23 cellular contexts compared by ENCODE assay signal in the genomic region with DNA sequence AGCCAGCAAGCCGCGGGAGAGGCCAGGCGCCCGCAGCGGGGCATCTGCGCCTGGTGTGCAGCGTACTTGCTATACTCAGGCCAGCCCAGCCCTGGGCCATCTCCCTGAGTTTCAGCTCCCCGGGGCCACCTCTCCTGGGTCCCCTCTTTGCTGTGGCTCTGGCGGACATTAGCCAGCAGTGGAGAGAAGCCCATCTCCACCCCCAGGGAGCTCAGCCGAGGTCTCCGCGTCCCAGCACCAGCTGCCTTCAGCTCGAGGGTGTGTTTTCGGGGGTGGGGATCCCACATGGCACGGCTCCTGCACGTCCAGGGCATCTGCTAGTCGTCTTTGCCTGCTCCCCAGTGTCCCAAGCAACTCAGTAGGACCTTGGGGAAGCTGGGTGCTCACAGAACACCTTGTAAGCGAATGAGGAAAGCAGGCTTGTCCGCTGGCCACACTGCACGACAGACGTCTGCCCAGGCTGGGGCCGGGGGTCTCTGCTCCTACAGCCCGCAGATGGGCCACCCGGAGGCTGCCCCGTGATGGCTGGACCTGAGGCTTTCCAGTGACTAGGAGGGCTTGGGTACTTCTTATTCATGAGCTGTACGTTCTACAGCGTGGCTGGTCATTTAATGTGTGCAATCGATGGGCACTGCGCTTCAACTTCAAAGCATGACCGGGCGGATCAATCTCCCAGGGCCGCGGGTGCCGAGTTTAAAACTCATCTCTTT.
DNase-seq lines count a peak whose midpoint lies in the region; ATAC-seq, FAIRE-seq and TF ChIP-seq lines count a peak whose summit lies in the region.
"Had no signal": no experiment of that assay in that cellular context is flagged by ENCODE, and none has a peak within 500 bp of the region (broad histone marks: within the 10 kb centered on the region; RNA-seq: fewer than 3 reads in every experiment).

No MANE protein-coding gene starts in this region.

- TF ChIP-seq POLR2A in K562 (conservative IDR thresholded peaks at IDR 0.05) (no peak), H1 (IDR thresholded peaks at IDR 0.05; ENCODE audit: control extremely low read depth in 1 of 2, low read depth in 2 of 2, low read length in 2 of 2) (no peak)

- intact Hi-C loops in K562 (cut with micrococcal nuclease), result no loop called here

- H2BK120ac ChIP-seq in H1 (replicated peaks; ENCODE audit: low read depth, low read length) (peak overlapping the region; percentile 92), neuronal stem cell (ENCODE audit: low read depth, low read length) (no peak overlapping the region)

- TF ChIP-seq CTCF in K562 (IDR thresholded peaks at IDR 0.05 in 2 of 3, conservative IDR thresholded peaks at IDR 0.05 in 1 of 3; ENCODE audit: insufficient read depth in 2 of 3, low read depth in 1 of 3, low read length in 3 of 3) (no peak), H1 (IDR thresholded peaks at IDR 0.05; ENCODE audit: control extremely low read depth in 1 of 3, insufficient read depth in 1 of 3, low read depth in 1 of 3, low read length in 3 of 3) (no peak), BE2C (IDR thresholded peaks at IDR 0.05; ENCODE audit: low read depth, low read length) (no peak)

- H3K23me2 ChIP-seq in H1 (ENCODE audit: low read depth, low read length), result peaks cover 9% of the 10 kb centered on the region; the same call in 1 of the 2 replicates

- peaks cover 10% of the 10 kb centered on the region for H4K20me1 ChIP-seq in K562 (replicated peaks; ENCODE audit: control insufficient read depth, insufficient read depth, low read length)
- peaks cover 0 to 7% of the 10 kb centered on the region in 2 experiments for H4K20me1 ChIP-seq in H1 (replicated peaks in 1 of 2; ENCODE audit: control insufficient read depth in 1 of 2, insufficient read depth in 2 of 2, low read length in 2 of 2)
- H4K20me1 ChIP-seq: BLaER1 had no signal

- no peaks in the 10 kb centered on the region for H3K9me3 ChIP-seq in K562 (replicated peaks; ENCODE audit: control insufficient read depth, insufficient read depth, low read depth, low read length)
- H3K9me3 ChIP-seq in H1 (ENCODE audit: insufficient read depth in 2 of 2, low read depth in 1 of 2, low read length in 1 of 2), result no peaks in the 10 kb centered on the region; a peak in 1 of 4 replicates
- H3K9me3 ChIP-seq in neuronal stem cell (replicated peaks in 1 of 2; ENCODE audit: control insufficient read depth in 2 of 2, insufficient read depth in 1 of 2, low read depth in 1 of 2, low read length in 2 of 2), result peaks cover 0 to 6% of the 10 kb centered on the region in 2 donors
- no peaks in the 10 kb centered on the region for H3K9me3 ChIP-seq in BE2C
- H3K9me3 ChIP-seq: A549, BLaER1, Caco-2 had no signal

- BruUV-seq in K562 (replicated peaks; lab: Mats Ljungman, UMichigan), result no TSS peak

- H3K27ac ChIP-seq in K562 (ENCODE audit: extremely low read depth, low read depth, low read length) (no peak overlapping the region), H1 (ENCODE audit: low read depth, low read length) (no peak overlapping the region), neuronal stem cell (replicated peaks; ENCODE audit: low read length) (no peak overlapping the region)
- H3K27ac ChIP-seq: 22Rv1, A549, BLaER1 had no signal

- no peak for ATAC-seq in activated naive CD4-positive, alpha-beta T cell treated with anti-CD3 and anti-CD28 coated beads, Interleukin-2, amount 50 U/mL, for 72 hours
- peak; percentile 17; the same call in 2 of the 3 replicates for ATAC-seq in K562
- ATAC-seq in HG02938 (IDR thresholded peaks at IDR 0.05; ENCODE audit: unreplicated experiment), result no peak
- ATAC-seq: CD8-positive, alpha-beta T cell had no signal

- POLR2A ChIA-PET in K562 (lab: Yijun Ruan, JAX) (interaction anchor here (0.7 kb wide), 1 partner anchor 21 kb away, joined by 3 read pairs; no protein-coding TSS in a partner anchor), H1 (lab: Charles Lee; ENCODE audit: partially characterized antibody) (no interaction called here)

- H3K36me3 Mint-ChIP-seq in activated naive CD4-positive, alpha-beta T cell treated with anti-CD3 and anti-CD28 coated beads, Interleukin-2, amount 50 U/mL, for 72 hours, result no peaks in the 10 kb centered on the region
- H3K36me3 Mint-ChIP-seq: CD8-positive, alpha-beta T cell had no signal

- H3K18ac ChIP-seq in H1 (ENCODE audit: extremely low read depth, low read length), result peak overlapping the region; percentile 83
- H3K18ac ChIP-seq in neuronal stem cell (ENCODE audit: low read length), result peak overlapping the region; percentile 84

- H3K9me3 Mint-ChIP-seq in activated naive CD4-positive, alpha-beta T cell treated with anti-CD3 and anti-CD28 coated beads, Interleukin-2, amount 50 U/mL, for 72 hours, result no peaks in the 10 kb centered on the region
- H3K9me3 Mint-ChIP-seq: CD4-positive, alpha-beta T cell; CD8-positive, alpha-beta T cell had no signal

- H3K27ac Mint-ChIP-seq in activated naive CD4-positive, alpha-beta T cell treated with anti-CD3 and anti-CD28 coated beads, Interleukin-2, amount 50 U/mL, for 72 hours, result no peak overlapping the region
- H3K27ac Mint-ChIP-seq: B cell; CD4-positive, alpha-beta T cell; CD8-positive, alpha-beta T cell had no signal

- H3K79me2 ChIP-seq in K562 (ENCODE audit: control insufficient read depth, insufficient read depth, low read length) (no peaks in the 10 kb centered on the region), H1 (ENCODE audit: control insufficient read depth in 1 of 2, insufficient read depth in 2 of 2, low read length in 2 of 2) (no peaks in the 10 kb centered on the region)

- CTCF ChIA-PET in K562 (lab: Yijun Ruan, JAX; ENCODE audit: low intra/inter-chr PET ratio) (no interaction called here), H1 (lab: Charles Lee; ENCODE audit: partially characterized antibody) (interaction anchor here (0.7 to 1.6 kb wide), 10 partner anchors 8 to 273 kb away, joined by 3 to 5 read pairs (median 4); no protein-coding TSS in a partner anchor)

- no peaks in the 10 kb centered on the region for H3K9me1 ChIP-seq in K562 (ENCODE audit: control insufficient read depth, insufficient read depth, low read length)

- peaks cover 58 to 87% of the 10 kb centered on the region in 2 experiments for H3K27me3 ChIP-seq in K562 (ENCODE audit: control insufficient read depth in 2 of 2, insufficient read depth in 2 of 2, low read length in 2 of 2)
- no peaks in the 10 kb centered on the region; a peak in 1 of 7 replicates for H3K27me3 ChIP-seq in H1 (replicated peaks in 1 of 4; ENCODE audit: control insufficient read depth in 3 of 4, extremely low read depth in 1 of 4, insufficient read depth in 3 of 4, low read length in 3 of 4)
- H3K27me3 ChIP-seq in neuronal stem cell (ENCODE audit: control insufficient read depth in 3 of 3, insufficient read depth in 3 of 3, low read depth in 1 of 3, low read length in 3 of 3), result peaks cover 0 to 4% (median 0%) of the 10 kb centered on the region in 3 experiments
- no peaks in the 10 kb centered on the region for H3K27me3 ChIP-seq in BE2C
- H3K27me3 ChIP-seq: BLaER1 had no signal

- peak; percentile 7 for DNase-seq in activated naive CD4-positive, alpha-beta T cell treated with anti-CD3 and anti-CD28 coated beads, Interleukin-2, amount 50 U/mL, for 16 hours
- DNase-seq in activated naive CD4-positive, alpha-beta T cell treated with anti-CD3 and anti-CD28 coated beads, Interleukin-2, amount 50 U/mL, for 72 hours (ENCODE audit: low spot score in 2 of 2), result no peak
- DNase-seq in K562 (ENCODE audit: extremely low read depth in 1 of 4, low spot score in 3 of 4), result no peak
- no peak for DNase-seq in H1 (ENCODE audit: low read depth in 1 of 2, low spot score in 2 of 2)
- no peak for DNase-seq in neuronal stem cell (ENCODE audit: low spot score)
- DNase-seq in NCI-H1048 (lab: John Stamatoyannopoulos, UW), result no peak
- no peak for DNase-seq in BE2C
- DNase-seq: AML-193; C1 segment of cervical spinal cord; Caco-2; Calu3; CD4-positive, alpha-beta T cell; CD8-positive, alpha-beta T cell; DMS79 treated with DMSO at 0.1 percent for 48 hours; GF-D8 had no signal

- H3K4ac ChIP-seq in H1 (replicated peaks; ENCODE audit: insufficient read length, low read depth, low read length) (peak overlapping the region; percentile 92), neuronal stem cell (ENCODE audit: low read length) (no peak overlapping the region)

- peaks cover 0 to 11% of the 10 kb centered on the region in 2 experiments; a peak in 1 of 5 replicates for H3K4me1 ChIP-seq in K562 (replicated peaks in 1 of 2; ENCODE audit: control insufficient read depth in 2 of 2, insufficient read depth in 2 of 2, low read length in 2 of 2)
- peaks cover 9 to 39% (median 21%) of the 10 kb centered on the region in 4 experiments for H3K4me1 ChIP-seq in H1 (replicated peaks in 1 of 4; ENCODE audit: control insufficient read depth in 3 of 4, insufficient read depth in 4 of 4, low read length in 3 of 4)
- peaks cover 13 to 15% of the 10 kb centered on the region in 2 donors for H3K4me1 ChIP-seq in neuronal stem cell (ENCODE audit: control insufficient read depth in 2 of 2, insufficient read depth in 1 of 2, low read depth in 1 of 2, low read length in 2 of 2)
- no peaks in the 10 kb centered on the region for H3K4me1 ChIP-seq in BE2C
- H3K4me1 ChIP-seq: A549, Caco-2 had no signal

- H2AK5ac ChIP-seq in H1 (ENCODE audit: low read depth, low read length), result no peak overlapping the region
- peak overlapping the region; percentile 86 for H2AK5ac ChIP-seq in neuronal stem cell (ENCODE audit: low read depth, low read length)

- H4K5ac ChIP-seq in H1 (ENCODE audit: insufficient read length, low read depth, low read length), result peak overlapping the region; percentile 45

- H2BK12ac ChIP-seq in H1 (ENCODE audit: low read depth, low read length), result peak overlapping the region; percentile 45; the same call in 1 of the 2 replicates
- H2BK12ac ChIP-seq in neuronal stem cell (ENCODE audit: low read length), result no peak overlapping the region

- H3K14ac ChIP-seq in H1 (ENCODE audit: insufficient read length) (no peak overlapping the region), neuronal stem cell (ENCODE audit: low read length) (no peak overlapping the region)

- H4K91ac ChIP-seq in H1 (replicated peaks; ENCODE audit: insufficient read length, low read length), result peak overlapping the region; percentile 93
- no peak overlapping the region for H4K91ac ChIP-seq in neuronal stem cell (ENCODE audit: low read depth, low read length, poor library complexity)

- in situ Hi-C loops in K562 (cut with MboI), result no loop called here

- H3K9ac ChIP-seq in K562 (ENCODE audit: insufficient read depth in 1 of 2, low read depth in 2 of 2, low read length in 2 of 2) (no peak overlapping the region), H1 (replicated peaks in 1 of 4; ENCODE audit: extremely low read depth in 1 of 4, low read depth in 3 of 4, low read length in 3 of 4) (no peak overlapping the region), neuronal stem cell (ENCODE audit: low read depth, low read length, poor library complexity) (no peak overlapping the region)
- H3K9ac ChIP-seq: BLaER1 had no signal

- H2BK20ac ChIP-seq in H1 (ENCODE audit: low read length), result peak overlapping the region; percentile 80; the same call in 1 of the 2 replicates

- no peak overlapping the region for H3K4me2 ChIP-seq in K562 (ENCODE audit: insufficient read depth, low read length)
- H3K4me2 ChIP-seq in H1 (ENCODE audit: insufficient read depth in 1 of 2, low read depth in 2 of 2, low read length in 2 of 2), result no peak overlapping the region
- no peak overlapping the region for H3K4me2 ChIP-seq in neuronal stem cell (ENCODE audit: insufficient read depth, low read length, poor library complexity, severe bottlenecking)
- H3K4me2 ChIP-seq: A549, BLaER1 had no signal

- TF ChIP-seq RAD21 in K562 (CRISPR knock-in tag; conservative IDR thresholded peaks at IDR 0.05 in 1 of 2, IDR thresholded peaks at IDR 0.05 in 1 of 2) (no peak), H1 (IDR thresholded peaks at IDR 0.05 in 1 of 2, conservative IDR thresholded peaks at IDR 0.05 in 1 of 2; ENCODE audit: low read depth in 2 of 2, low read length in 2 of 2) (no peak)

- TF ChIP-seq EP300 in K562 (IDR thresholded peaks at IDR 0.05; ENCODE audit: low read length) (no peak), H1 (IDR thresholded peaks at IDR 0.05; ENCODE audit: borderline replicate concordance in 1 of 2, low read depth in 2 of 2, low read length in 2 of 2) (no peak)

- H2BK5ac ChIP-seq in H1 (ENCODE audit: low read depth, low read length) (peak overlapping the region; percentile 69; the same call in 1 of the 2 replicates), neuronal stem cell (ENCODE audit: low read length) (no peak overlapping the region)

- H2BK15ac ChIP-seq in H1 (ENCODE audit: low read length) (peak overlapping the region; percentile 98), neuronal stem cell (ENCODE audit: low read length) (peak overlapping the region; percentile 92)

- WGBS in K562 (ENCODE audit: insufficient coverage, low coverage, missing lambda C conversion rate), result 2% methylated on average over 33 of the region's 34 CpGs
- 82% methylated on average over 30 of the region's 34 CpGs; no CpG with 5 or more reads in 1 of the 2 experiments for WGBS in H1 (ENCODE audit: extremely low coverage in 1 of 2, insufficient coverage in 1 of 2, insufficient read length in 1 of 2, insufficient replicate concordance in 2 of 2, low coverage in 1 of 2, low lambda C conversion rate in 2 of 2, missing lambda C conversion rate in 1 of 2), 2 experiments
- WGBS in neuronal stem cell (ENCODE audit: extremely low coverage in 2 of 2, insufficient read length in 2 of 2, insufficient replicate concordance in 1 of 2), 2 donors, result no CpG with 5 or more reads among the region's 34 CpGs

- H4K8ac ChIP-seq in H1 (ENCODE audit: extremely low read depth, insufficient read depth, low read length) (no peak overlapping the region), neuronal stem cell (ENCODE audit: low read depth, low read length) (no peak overlapping the region)

- H3K79me1 ChIP-seq in H1 (ENCODE audit: low read depth, low read length), result no peaks in the 10 kb centered on the region
- H3K79me1 ChIP-seq in neuronal stem cell (ENCODE audit: low read depth, low read length), result no peaks in the 10 kb centered on the region

- no peak overlapping the region for H3K56ac ChIP-seq in H1 (replicated peaks; ENCODE audit: insufficient read length, low read depth, low read length)

- no peak overlapping the region for H3K4me3 ChIP-seq in K562
- H3K4me3 ChIP-seq in H1 (ENCODE audit: extremely low read depth in 1 of 4, insufficient read depth in 2 of 4, low read depth in 3 of 4, low read length in 4 of 4), result no peak overlapping the region
- H3K4me3 ChIP-seq in neuronal stem cell (ENCODE audit: low read length in 2 of 2), result no peak overlapping the region
- no peak overlapping the region for H3K4me3 ChIP-seq in BE2C (ENCODE audit: low read depth, low read length)
- H3K4me3 ChIP-seq: A549, BLaER1 had no signal

- H2AFZ ChIP-seq in K562 (ENCODE audit: low read depth, low read length) (no peak overlapping the region), H1 (ENCODE audit: low read length) (no peak overlapping the region), neuronal stem cell (ENCODE audit: low read length) (no peak overlapping the region)

- H3K23ac ChIP-seq in H1 (ENCODE audit: insufficient read length) (no peak overlapping the region), neuronal stem cell (ENCODE audit: low read depth, low read length, poor library complexity) (no peak overlapping the region)

- FAIRE-seq in K562 (lab: Jason Lieb, UNC) (no peak), H1 (lab: Jason Lieb, UNC) (no peak)
- FAIRE-seq: A549, D721Med, G401.6, GM12891 had no signal

- H3K36me3 ChIP-seq in K562 (ENCODE audit: control insufficient read depth, insufficient read depth, low read length) (no peaks in the 10 kb centered on the region), H1 (ENCODE audit: control insufficient read depth in 2 of 4, insufficient read depth in 4 of 4, low read length in 3 of 4) (no peaks in the 10 kb centered on the region), neuronal stem cell (replicated peaks in 1 of 2; ENCODE audit: control insufficient read depth in 2 of 2, insufficient read depth in 2 of 2, low read length in 2 of 2) (peaks cover 0 to 4% of the 10 kb centered on the region in 2 donors), BE2C (no peaks in the 10 kb centered on the region)
- H3K36me3 ChIP-seq: BLaER1 had no signal
